In genomic region chr15:99212401-99212800, GRCh38 we compare ENCODE assay signal across 9 cellular contexts. TPM values are rescaled to one million over a fixed set of nuclear protein-coding genes. Genes with fewer than 3 reads are reported as not detected.
A peak's percentile ranks its signal among the peaks of the same experiment; 100 is the strongest.
DNase-seq lines count a peak whose midpoint lies in the region; ATAC-seq, FAIRE-seq and TF ChIP-seq lines count a peak whose summit lies in the region.
"Had no signal": no experiment of that assay in that cellular context is flagged by ENCODE, and none has a peak within 500 bp of the region (broad histone marks: within the 10 kb centered on the region; RNA-seq: fewer than 3 reads in every experiment).

No MANE protein-coding gene starts in this region.

- TF ChIP-seq RAD21 in A549 (conservative IDR thresholded peaks at IDR 0.05 in 1 of 2, IDR thresholded peaks at IDR 0.05 in 1 of 2) (no peak), IMR-90 (IDR thresholded peaks at IDR 0.05; ENCODE audit: low read length) (peak; percentile 12; the same call in 1 of the 2 replicates)

- H3K9ac ChIP-seq in IMR-90 (ENCODE audit: low read depth, low read length): no peak overlapping the region
- H3K9ac ChIP-seq in MM.1S (ENCODE audit: low read length): no peak overlapping the region

- H3K9me3 ChIP-seq in A549: no peaks in the 10 kb centered on the region
- no peaks in the 10 kb centered on the region for H3K9me3 ChIP-seq in IMR-90 (ENCODE audit: control insufficient read depth, insufficient read depth, low read length)
- no peaks in the 10 kb centered on the region for H3K9me3 ChIP-seq in MM.1S (replicated peaks; ENCODE audit: insufficient read depth, low read length)

- H2BK120ac ChIP-seq in IMR-90 (ENCODE audit: low read depth, low read length): 0 out of 2 replicates have a peak overlapping the region, but pooled peaks have one; percentile 21

- FAIRE-seq in A549 (lab: Jason Lieb, UNC): no peak

- no peaks in the 10 kb centered on the region; a peak in 2 of 4 replicates for H3K79me1 ChIP-seq in IMR-90 (ENCODE audit: low read depth in 1 of 2, low read length in 2 of 2)

- H3K4me2 ChIP-seq in A549 (no peak overlapping the region), IMR-90 (ENCODE audit: low read depth, low read length) (no peak overlapping the region), MM.1S (ENCODE audit: low read depth, low read length) (no peak overlapping the region)

- no peak overlapping the region for H4K5ac ChIP-seq in IMR-90 (ENCODE audit: low read depth, low read length)

- TF ChIP-seq CTCF in A549 (IDR thresholded peaks at IDR 0.05) (no peak), IMR-90 (conservative IDR thresholded peaks at IDR 0.05; ENCODE audit: low read depth, low read length) (no peak), cardiac fibroblast (IDR thresholded peaks at IDR 0.05; ENCODE audit: low read depth, low read length) (no peak), kidney epithelial cell (IDR thresholded peaks at IDR 0.05; ENCODE audit: insufficient read depth, low read length, poor library complexity, severe bottlenecking) (no peak), MM.1S (IDR thresholded peaks at IDR 0.05; ENCODE audit: low read length) (no peak)

- H4K20me1 ChIP-seq in IMR-90 (ENCODE audit: insufficient read depth, low read length) (peaks cover 5% of the 10 kb centered on the region; the same call in 1 of the 2 replicates), MM.1S (ENCODE audit: insufficient read depth, low read length) (no peaks in the 10 kb centered on the region)

- peak overlapping the region; percentile 37; the same call in 1 of the 2 replicates for H3K4ac ChIP-seq in IMR-90 (ENCODE audit: low read depth, low read length)

- H3K36me3 ChIP-seq in IMR-90 (ENCODE audit: control insufficient read depth, insufficient read depth, low read length): peaks cover 3% of the 10 kb centered on the region; the same call in 1 of the 2 replicates
- no peaks in the 10 kb centered on the region for H3K36me3 ChIP-seq in kidney epithelial cell (ENCODE audit: control insufficient read depth, insufficient read depth, low read length)
- no peaks in the 10 kb centered on the region for H3K36me3 ChIP-seq in MM.1S (replicated peaks; ENCODE audit: insufficient read depth, low read length)

- peak overlapping the region; percentile 16; the same call in 1 of the 2 replicates for H2BK20ac ChIP-seq in IMR-90 (ENCODE audit: low read depth, low read length)

- H3K27ac ChIP-seq in A549 (0 out of 6 replicates have a peak overlapping the region, but pooled peaks of 1 of the 2 experiments have one; percentile 12), IMR-90 (ENCODE audit: insufficient read depth, low read length) (no peak overlapping the region), MM.1S (ENCODE audit: low read length) (no peak overlapping the region)

- in situ Hi-C loops in IMR-90 (cut with MboI; ENCODE audit: low sequenced_read_pairs): loop anchor here (5.0 to 25.0 kb wide), 2 partner anchors 115 to 775 kb away; no protein-coding TSS in a partner anchor

- H3K23ac ChIP-seq in IMR-90 (ENCODE audit: low read depth, low read length): no peak overlapping the region

- peaks cover 16% of the 10 kb centered on the region for H3K4me1 ChIP-seq in A549
- no peaks in the 10 kb centered on the region for H3K4me1 ChIP-seq in IMR-90 (ENCODE audit: control insufficient read depth, insufficient read depth, low read length)
- H3K4me1 ChIP-seq in MM.1S (ENCODE audit: low read length): no peaks in the 10 kb centered on the region

- no peak overlapping the region for H4K91ac ChIP-seq in IMR-90 (ENCODE audit: insufficient read depth, low read depth, low read length)

- H3F3A ChIP-seq in MM.1S (ENCODE audit: insufficient read depth, low read length): no peaks in the 10 kb centered on the region

- H3K4me3 ChIP-seq in A549 (no peak overlapping the region), IMR-90 (ENCODE audit: insufficient read depth, low read depth, low read length) (no peak overlapping the region), cardiac fibroblast (replicated peaks in 1 of 2; ENCODE audit: low read depth in 2 of 2, low read length in 2 of 2) (no peak overlapping the region), kidney epithelial cell (ENCODE audit: low read depth, low read length) (no peak overlapping the region), MM.1S (ENCODE audit: low read length) (no peak overlapping the region)

- 80% methylated on average over 7 of the region's 7 CpGs for WGBS in A549 (ENCODE audit: missing lambda C conversion rate)
- 83% methylated on average over 3 of the region's 7 CpGs; no CpG with 5 or more reads in 1 of the 2 experiments for WGBS in IMR-90 (ENCODE audit: extremely low coverage in 2 of 2, insufficient read length in 1 of 2), 2 experiments

- DNase-seq in A549 (ENCODE audit: low read depth in 1 of 2, low spot score in 1 of 2) (peak; percentile 13 to 14), IMR-90 (peak; percentile 47), cardiac fibroblast (ENCODE audit: low read depth in 2 of 2) (peak; percentile 28 to 60), kidney epithelial cell (ENCODE audit: low read depth) (peak; percentile 32), SHP77 (lab: John Stamatoyannopoulos, UW) (no peak), MM.1S (no peak), NCI-H1417 treated with DMSO at 0.1 percent for 48 hours (lab: John Stamatoyannopoulos, UW) (no peak)
- DNase-seq: stimulated activated naive B cell treated with anti-CD40 and anti-IgM and Interleukin-4, amounts not matched to agents 10 μg/mL and 1 μg/mL and 100 μg/mL, for 72 hours had no signal

- H2AFZ ChIP-seq in IMR-90 (replicated peaks; ENCODE audit: low read length, poor library complexity): no peak overlapping the region
- no peak overlapping the region for H2AFZ ChIP-seq in MM.1S (ENCODE audit: low read length)

- no peak overlapping the region for H3K18ac ChIP-seq in IMR-90 (ENCODE audit: low read depth, low read length)

- no peak overlapping the region for H2BK15ac ChIP-seq in IMR-90 (ENCODE audit: low read depth, low read length)

- no peak overlapping the region; the same call in 1 of the 2 replicates for H3K14ac ChIP-seq in IMR-90 (replicated peaks; ENCODE audit: low read depth, low read length)

- TF ChIP-seq EP300 in A549 (IDR thresholded peaks at IDR 0.05): no peak

- peak overlapping the region; percentile 4 for H2BK5ac ChIP-seq in IMR-90 (ENCODE audit: low read depth, low read length, poor library complexity, severe bottlenecking)

- dilution Hi-C loops in IMR-90 (cut with HindIII; ENCODE audit: low sequenced_read_pairs, unreplicated experiment): loop anchor here (25.0 kb wide), 1 partner anchor 100 kb away; the partner anchor contains the start of gene SYNM

- H3K9me2 ChIP-seq in MM.1S (replicated peaks; ENCODE audit: insufficient read depth, low read length): no peaks in the 10 kb centered on the region

- H4K8ac ChIP-seq in IMR-90 (ENCODE audit: low read depth in 2 of 2, low read length in 2 of 2): no peak overlapping the region; a peak in 1 of 4 replicates

- H3K56ac ChIP-seq in IMR-90 (ENCODE audit: extremely low read depth, insufficient read depth, low read length): no peak overlapping the region

- TF ChIP-seq POLR2A in A549 (IDR thresholded peaks at IDR 0.05; ENCODE audit: low read length) (no peak), IMR-90 (IDR thresholded peaks at IDR 0.05; ENCODE audit: low read depth, low read length) (no peak)

- H3K9me1 ChIP-seq in IMR-90 (ENCODE audit: insufficient read depth, low read length): 0 out of 2 replicates have a peak, but pooled peaks cover 3% of the 10 kb centered on the region

- no TSS peak for BruUV-seq in IMR-90 (replicated peaks; lab: Mats Ljungman, UMichigan)

- H3K27me3 ChIP-seq in IMR-90 (ENCODE audit: control insufficient read depth, insufficient read depth, low read length) (no peaks in the 10 kb centered on the region), kidney epithelial cell (ENCODE audit: control insufficient read depth, insufficient read depth, low read length) (no peaks in the 10 kb centered on the region), MM.1S (replicated peaks; ENCODE audit: insufficient read depth, low read length) (no peaks in the 10 kb centered on the region)

- H2AK9ac ChIP-seq in IMR-90 (replicated peaks; ENCODE audit: low read depth, low read length, poor library complexity): no peak overlapping the region

- ATAC-seq in A549 (peak; percentile 66 to 73; a peak in 4 of 6 replicates), IMR-90 (ENCODE audit: low read depth) (peak; percentile 83), HG02588 (IDR thresholded peaks at IDR 0.05; ENCODE audit: unreplicated experiment) (no peak)

- intact Hi-C loops in IMR-90 (cut with micrococcal nuclease): loop anchor here (5.0 to 10.0 kb wide), 3 partner anchors 90 to 698 kb away; no protein-coding TSS in a partner anchor

- CTCF ChIA-PET in A549 (lab: Yijun Ruan, JAX) (interaction anchor here (0.6 to 18.4 kb wide), 30 partner anchors 11 to 783 kb away, joined by 3 to 372 read pairs (median 6); partner anchors contain the start of gene SYNM), IMR-90 (lab: Yijun Ruan, JAX) (interaction anchor here (0.6 to 5.2 kb wide), 3 partner anchors 107 to 129 kb away, joined by 3 to 21 read pairs (median 10); partner anchors contain the start of gene SYNM)

- no peaks in the 10 kb centered on the region for H3K79me2 ChIP-seq in MM.1S (ENCODE audit: low read length)

- POLR2A ChIA-PET in A549 (lab: Yijun Ruan, JAX): no interaction called here
- POLR2A ChIA-PET in IMR-90 (lab: Charles Lee; ENCODE audit: unreplicated experiment): no interaction called here

- peak overlapping the region; percentile 75; the same call in 1 of the 2 replicates for H2AK5ac ChIP-seq in IMR-90 (ENCODE audit: low read depth, low read length)

RNA-seq across cellular contexts. Expression of gene TTC23, which starts 37.0 kb away (rescaled TPM):
- 7.0 and 18.7 TPM in 2 replicates for polyA plus RNA-seq in A549 (2011; rRNA removed)
- 2.3 and 3.7 TPM in 2 replicates for polyA plus RNA-seq in A549 (2012; cell fraction: cytosol; rRNA removed)
- 3.4 and 6.9 TPM in 2 replicates for polyA plus RNA-seq in A549 (2012; cell fraction: nucleus; rRNA removed)
- polyA plus RNA-seq in A549 (2017; fragmentation: RNase III; extraction: RNeasy Plus Mini Kit Qiagen cat#74134 plus additional on column Dnase treatment): 16.5 to 17.4 TPM (median 17.4 TPM) in 3 replicates
- polyA minus RNA-seq in A549 (2011; rRNA and poly(A)+ RNA removed): 7.9 and 8.4 TPM in 2 replicates
- 28.3 and 29.8 TPM in 2 replicates for total RNA-seq in IMR-90 (2012; rRNA removed)
- polyA plus RNA-seq in IMR-90 (2012; rRNA removed): 5.2 and 7.8 TPM in 2 replicates
- 2.1 and 3.0 TPM in 2 replicates for polyA plus RNA-seq in IMR-90 (2012; cell fraction: cytosol; rRNA removed)
- 6.6 and 9.5 TPM in 2 replicates for polyA plus RNA-seq in IMR-90 (2012; cell fraction: nucleus; rRNA removed; ENCODE audit: low replicate concordance)
- 11.6 and 14.9 TPM in 2 replicates for total RNA-seq in kidney epithelial cell

RNA-seq across cellular contexts. Expression of gene LRRC28, which starts 38.9 kb away (rescaled TPM):
- polyA plus RNA-seq in A549 (2011; rRNA removed) (62.4 and 75.0 TPM in 2 replicates), A549 (2017; fragmentation: RNase III; extraction: RNeasy Plus Mini Kit Qiagen cat#74134 plus additional on column Dnase treatment) (18.2 to 22.3 TPM (median 19.6 TPM) in 3 replicates), IMR-90 (2012; rRNA removed) (10.3 and 12.7 TPM in 2 replicates)
- 20.4 and 23.3 TPM in 2 replicates for polyA plus RNA-seq in A549 (2012; cell fraction: cytosol; rRNA removed)
- 7.8 and 13.6 TPM in 2 replicates for polyA plus RNA-seq in A549 (2012; cell fraction: nucleus; rRNA removed)
- 50.7 and 58.5 TPM in 2 replicates for polyA minus RNA-seq in A549 (2011; rRNA and poly(A)+ RNA removed)
- total RNA-seq in IMR-90 (2012; rRNA removed) (17.5 and 21.1 TPM in 2 replicates), kidney epithelial cell (28.0 and 34.2 TPM in 2 replicates)
- 5.9 and 6.3 TPM in 2 replicates for polyA plus RNA-seq in IMR-90 (2012; cell fraction: cytosol; rRNA removed)
- 1.9 and 12.6 TPM in 2 replicates for polyA plus RNA-seq in IMR-90 (2012; cell fraction: nucleus; rRNA removed; ENCODE audit: low replicate concordance)

Comparison
In these comparisons a context has a peak if more than half of its experiments do, and no peak if none do; other contexts are left out.
1. DNase-seq: peak in A549 (2 of 2), IMR-90 (single experiment), cardiac fibroblast (2 of 2) and kidney epithelial cell (single experiment); none in SHP77 (0 of 2), MM.1S (single experiment) and NCI-H1417 treated with DMSO at 0.1 percent for 48 hours (single experiment).